In the genomic region with DNA sequence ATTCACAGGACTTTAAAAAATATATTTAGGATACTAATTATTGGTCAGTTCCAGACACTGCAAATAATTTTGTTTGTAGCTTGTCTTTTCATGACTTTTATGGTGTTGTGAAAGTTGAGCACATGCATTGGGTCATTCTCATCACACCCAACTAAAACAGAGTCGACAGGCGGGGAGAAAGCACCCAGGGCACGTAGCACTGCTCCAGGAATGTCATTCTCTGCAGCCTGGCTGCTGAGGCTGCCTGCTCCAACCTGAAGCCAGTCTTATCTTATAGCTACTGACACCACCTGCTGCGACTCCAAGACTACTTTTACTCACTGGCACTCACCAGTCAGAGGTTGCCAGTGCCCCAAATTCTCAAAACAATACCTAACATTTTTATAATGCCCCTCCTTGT, we compare ENCODE assay signal across 1 cellular context.
TF ChIP-seq lines count a peak whose summit lies in the region.

No MANE protein-coding gene starts in this region.

TF ChIP-seq in HepG2, 621 proteins besides CTCF, POLR2A, EP300 and RAD21:
- TF ChIP-seq ZBTB7A (CRISPR knock-in tag; IDR thresholded peaks at IDR 0.05) (no peak), ZNF547 (CRISPR knock-in tag; IDR thresholded peaks at IDR 0.05) (no peak), NFKBIZ (CRISPR knock-in tag; IDR thresholded peaks at IDR 0.05) (no peak), ZSCAN29 (CRISPR knock-in tag; conservative IDR thresholded peaks at IDR 0.05) (no peak), ELF4 (CRISPR knock-in tag; IDR thresholded peaks at IDR 0.05; ENCODE audit: borderline replicate concordance) (no peak), SP2 (CRISPR knock-in tag; IDR thresholded peaks at IDR 0.05) (no peak), ZNF644 (CRISPR knock-in tag; IDR thresholded peaks at IDR 0.05; ENCODE audit: low read depth) (no peak), PHF21A (CRISPR knock-in tag; IDR thresholded peaks at IDR 0.05) (no peak), ZNF615 (CRISPR knock-in tag; IDR thresholded peaks at IDR 0.05; ENCODE audit: borderline replicate concordance) (no peak)
- TF ChIP-seq, protein P1, sequence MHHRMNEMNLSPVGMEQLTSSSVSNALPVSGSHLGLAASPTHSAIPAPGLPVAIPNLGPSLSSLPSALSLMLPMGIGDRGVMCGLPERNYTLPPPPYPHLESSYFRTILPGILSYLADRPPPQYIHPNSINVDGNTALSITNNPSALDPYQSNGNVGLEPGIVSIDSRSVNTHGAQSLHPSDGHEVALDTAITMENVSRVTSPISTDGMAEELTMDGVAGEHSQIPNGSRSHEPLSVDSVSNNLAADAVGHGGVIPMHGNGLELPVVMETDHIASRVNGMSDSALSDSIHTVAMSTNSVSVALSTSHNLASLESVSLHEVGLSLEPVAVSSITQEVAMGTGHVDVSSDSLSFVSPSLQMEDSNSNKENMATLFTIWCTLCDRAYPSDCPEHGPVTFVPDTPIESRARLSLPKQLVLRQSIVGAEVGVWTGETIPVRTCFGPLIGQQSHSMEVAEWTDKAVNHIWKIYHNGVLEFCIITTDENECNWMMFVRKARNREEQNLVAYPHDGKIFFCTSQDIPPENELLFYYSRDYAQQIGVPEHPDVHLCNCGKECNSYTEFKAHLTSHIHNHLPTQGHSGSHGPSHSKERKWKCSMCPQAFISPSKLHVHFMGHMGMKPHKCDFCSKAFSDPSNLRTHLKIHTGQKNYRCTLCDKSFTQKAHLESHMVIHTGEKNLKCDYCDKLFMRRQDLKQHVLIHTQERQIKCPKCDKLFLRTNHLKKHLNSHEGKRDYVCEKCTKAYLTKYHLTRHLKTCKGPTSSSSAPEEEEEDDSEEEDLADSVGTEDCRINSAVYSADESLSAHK (CRISPR knock-in tag; IDR thresholded peaks at IDR 0.05; ENCODE audit: borderline replicate concordance): no peak
- TF ChIP-seq, protein P2, sequence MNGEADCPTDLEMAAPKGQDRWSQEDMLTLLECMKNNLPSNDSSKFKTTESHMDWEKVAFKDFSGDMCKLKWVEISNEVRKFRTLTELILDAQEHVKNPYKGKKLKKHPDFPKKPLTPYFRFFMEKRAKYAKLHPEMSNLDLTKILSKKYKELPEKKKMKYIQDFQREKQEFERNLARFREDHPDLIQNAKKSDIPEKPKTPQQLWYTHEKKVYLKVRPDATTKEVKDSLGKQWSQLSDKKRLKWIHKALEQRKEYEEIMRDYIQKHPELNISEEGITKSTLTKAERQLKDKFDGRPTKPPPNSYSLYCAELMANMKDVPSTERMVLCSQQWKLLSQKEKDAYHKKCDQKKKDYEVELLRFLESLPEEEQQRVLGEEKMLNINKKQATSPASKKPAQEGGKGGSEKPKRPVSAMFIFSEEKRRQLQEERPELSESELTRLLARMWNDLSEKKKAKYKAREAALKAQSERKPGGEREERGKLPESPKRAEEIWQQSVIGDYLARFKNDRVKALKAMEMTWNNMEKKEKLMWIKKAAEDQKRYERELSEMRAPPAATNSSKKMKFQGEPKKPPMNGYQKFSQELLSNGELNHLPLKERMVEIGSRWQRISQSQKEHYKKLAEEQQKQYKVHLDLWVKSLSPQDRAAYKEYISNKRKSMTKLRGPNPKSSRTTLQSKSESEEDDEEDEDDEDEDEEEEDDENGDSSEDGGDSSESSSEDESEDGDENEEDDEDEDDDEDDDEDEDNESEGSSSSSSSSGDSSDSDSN (CRISPR knock-in tag; IDR thresholded peaks at IDR 0.05): no peak
- TF ChIP-seq, protein P3, sequence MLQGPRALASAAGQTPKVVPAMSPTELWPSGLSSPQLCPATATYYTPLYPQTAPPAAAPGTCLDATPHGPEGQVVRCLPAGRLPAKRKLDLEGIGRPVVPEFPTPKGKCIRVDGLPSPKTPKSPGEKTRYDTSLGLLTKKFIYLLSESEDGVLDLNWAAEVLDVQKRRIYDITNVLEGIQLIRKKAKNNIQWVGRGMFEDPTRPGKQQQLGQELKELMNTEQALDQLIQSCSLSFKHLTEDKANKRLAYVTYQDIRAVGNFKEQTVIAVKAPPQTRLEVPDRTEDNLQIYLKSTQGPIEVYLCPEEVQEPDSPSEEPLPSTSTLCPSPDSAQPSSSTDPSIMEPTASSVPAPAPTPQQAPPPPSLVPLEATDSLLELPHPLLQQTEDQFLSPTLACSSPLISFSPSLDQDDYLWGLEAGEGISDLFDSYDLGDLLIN (CRISPR knock-in tag; IDR thresholded peaks at IDR 0.05; ENCODE audit: borderline replicate concordance): no peak
- TF ChIP-seq, protein P4, sequence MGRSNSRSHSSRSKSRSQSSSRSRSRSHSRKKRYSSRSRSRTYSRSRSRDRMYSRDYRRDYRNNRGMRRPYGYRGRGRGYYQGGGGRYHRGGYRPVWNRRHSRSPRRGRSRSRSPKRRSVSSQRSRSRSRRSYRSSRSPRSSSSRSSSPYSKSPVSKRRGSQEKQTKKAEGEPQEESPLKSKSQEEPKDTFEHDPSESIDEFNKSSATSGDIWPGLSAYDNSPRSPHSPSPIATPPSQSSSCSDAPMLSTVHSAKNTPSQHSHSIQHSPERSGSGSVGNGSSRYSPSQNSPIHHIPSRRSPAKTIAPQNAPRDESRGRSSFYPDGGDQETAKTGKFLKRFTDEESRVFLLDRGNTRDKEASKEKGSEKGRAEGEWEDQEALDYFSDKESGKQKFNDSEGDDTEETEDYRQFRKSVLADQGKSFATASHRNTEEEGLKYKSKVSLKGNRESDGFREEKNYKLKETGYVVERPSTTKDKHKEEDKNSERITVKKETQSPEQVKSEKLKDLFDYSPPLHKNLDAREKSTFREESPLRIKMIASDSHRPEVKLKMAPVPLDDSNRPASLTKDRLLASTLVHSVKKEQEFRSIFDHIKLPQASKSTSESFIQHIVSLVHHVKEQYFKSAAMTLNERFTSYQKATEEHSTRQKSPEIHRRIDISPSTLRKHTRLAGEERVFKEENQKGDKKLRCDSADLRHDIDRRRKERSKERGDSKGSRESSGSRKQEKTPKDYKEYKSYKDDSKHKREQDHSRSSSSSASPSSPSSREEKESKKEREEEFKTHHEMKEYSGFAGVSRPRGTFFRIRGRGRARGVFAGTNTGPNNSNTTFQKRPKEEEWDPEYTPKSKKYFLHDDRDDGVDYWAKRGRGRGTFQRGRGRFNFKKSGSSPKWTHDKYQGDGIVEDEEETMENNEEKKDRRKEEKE (IDR thresholded peaks at IDR 0.05): no peak
- TF ChIP-seq, protein P5, sequence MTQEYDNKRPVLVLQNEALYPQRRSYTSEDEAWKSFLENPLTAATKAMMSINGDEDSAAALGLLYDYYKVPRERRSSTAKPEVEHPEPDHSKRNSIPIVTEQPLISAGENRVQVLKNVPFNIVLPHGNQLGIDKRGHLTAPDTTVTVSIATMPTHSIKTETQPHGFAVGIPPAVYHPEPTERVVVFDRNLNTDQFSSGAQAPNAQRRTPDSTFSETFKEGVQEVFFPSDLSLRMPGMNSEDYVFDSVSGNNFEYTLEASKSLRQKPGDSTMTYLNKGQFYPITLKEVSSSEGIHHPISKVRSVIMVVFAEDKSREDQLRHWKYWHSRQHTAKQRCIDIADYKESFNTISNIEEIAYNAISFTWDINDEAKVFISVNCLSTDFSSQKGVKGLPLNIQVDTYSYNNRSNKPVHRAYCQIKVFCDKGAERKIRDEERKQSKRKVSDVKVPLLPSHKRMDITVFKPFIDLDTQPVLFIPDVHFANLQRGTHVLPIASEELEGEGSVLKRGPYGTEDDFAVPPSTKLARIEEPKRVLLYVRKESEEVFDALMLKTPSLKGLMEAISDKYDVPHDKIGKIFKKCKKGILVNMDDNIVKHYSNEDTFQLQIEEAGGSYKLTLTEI (CRISPR knock-in tag; conservative IDR thresholded peaks at IDR 0.05): no peak
